15 cellular contexts compared by ENCODE assay signal in genomic region chr5:164375051-164375450, GRCh38.
A peak's percentile ranks its signal among the peaks of the same experiment; 100 is the strongest.
DNase-seq lines count a peak whose midpoint lies in the region; ATAC-seq, FAIRE-seq and TF ChIP-seq lines count a peak whose summit lies in the region.
"Had no signal": no experiment of that assay in that cellular context is flagged by ENCODE, and none has a peak within 500 bp of the region (broad histone marks: within the 10 kb centered on the region; RNA-seq: fewer than 3 reads in every experiment).

No MANE protein-coding gene starts in this region.

- DNase-seq in A172 (ENCODE audit: low spot score) (peak; percentile 18), NCI-H226 (peak; percentile 23), K562 (ENCODE audit: extremely low read depth in 1 of 4, low spot score in 3 of 4) (no peak), left lung (no peak), SJCRH30 (no peak), T-helper 9 cell (no peak)
- DNase-seq: 8988T; ACHN; Calu3; CD4-positive, alpha-beta T cell; DMS 273 treated with DMSO at 0.1 percent for 48 hours; GOT3; H9 had no signal

- POLR2A ChIA-PET in K562 (lab: Yijun Ruan, JAX): interaction anchor here (0.9 kb wide), 1 partner anchor 18 kb away, joined by 3 read pairs; no protein-coding TSS in a partner anchor

- no peaks in the 10 kb centered on the region for H3K79me2 ChIP-seq in K562 (ENCODE audit: control insufficient read depth, insufficient read depth, low read length)

- H3K4me3 ChIP-seq in K562: no peak overlapping the region
- no peak overlapping the region for H3K4me3 ChIP-seq in left lung
- no peak overlapping the region for H3K4me3 ChIP-seq in SJCRH30
- H3K4me3 ChIP-seq: BLaER1 treated with 17β-estradiol and CSF1 and Interleukin-3, amounts not matched to agents 10 nM and 100 nM had no signal

- CTCF ChIA-PET in K562 (lab: Yijun Ruan, JAX; ENCODE audit: low intra/inter-chr PET ratio): no interaction called here

- peak overlapping the region; percentile 34; the same call in 1 of the 2 replicates for H2AFZ ChIP-seq in K562 (ENCODE audit: low read depth, low read length)

- H3K4me1 ChIP-seq in K562 (replicated peaks in 1 of 2; ENCODE audit: control insufficient read depth in 2 of 2, insufficient read depth in 2 of 2, low read length in 2 of 2): peaks cover 0 to 5% of the 10 kb centered on the region in 2 experiments; a peak in 1 of 5 replicates
- H3K4me1 ChIP-seq in left lung: no peaks in the 10 kb centered on the region
- no peaks in the 10 kb centered on the region for H3K4me1 ChIP-seq in SJCRH30

- H3K27me3 ChIP-seq in K562 (ENCODE audit: control insufficient read depth in 2 of 2, insufficient read depth in 2 of 2, low read length in 2 of 2): no peaks in the 10 kb centered on the region
- no peaks in the 10 kb centered on the region for H3K27me3 ChIP-seq in left lung
- H3K27me3 ChIP-seq in SJCRH30: no peaks in the 10 kb centered on the region
- H3K27me3 ChIP-seq: BLaER1 treated with 17β-estradiol and CSF1 and Interleukin-3, amounts not matched to agents 10 nM and 100 nM had no signal

- no peak overlapping the region for H3K9ac ChIP-seq in K562 (ENCODE audit: insufficient read depth in 1 of 2, low read depth in 2 of 2, low read length in 2 of 2)
- H3K9ac ChIP-seq: BLaER1 treated with 17β-estradiol and CSF1 and Interleukin-3, amounts not matched to agents 10 nM and 100 nM had no signal

- H3K4me2 ChIP-seq in K562 (ENCODE audit: insufficient read depth, low read length): no peak overlapping the region
- H3K4me2 ChIP-seq: BLaER1 treated with 17β-estradiol and CSF1 and Interleukin-3, amounts not matched to agents 10 nM and 100 nM had no signal

- H3K36me3 ChIP-seq in K562 (ENCODE audit: control insufficient read depth, insufficient read depth, low read length) (no peaks in the 10 kb centered on the region), left lung (no peaks in the 10 kb centered on the region), SJCRH30 (no peaks in the 10 kb centered on the region)
- H3K36me3 ChIP-seq: BLaER1 treated with 17β-estradiol and CSF1 and Interleukin-3, amounts not matched to agents 10 nM and 100 nM had no signal

- H4K20me1 ChIP-seq in K562 (replicated peaks; ENCODE audit: control insufficient read depth, insufficient read depth, low read length): no peaks in the 10 kb centered on the region
- H4K20me1 ChIP-seq: BLaER1 treated with 17β-estradiol and CSF1 and Interleukin-3, amounts not matched to agents 10 nM and 100 nM had no signal

- TF ChIP-seq POLR2A in K562 (conservative IDR thresholded peaks at IDR 0.05): no peak

- no peak for TF ChIP-seq CTCF in K562 (IDR thresholded peaks at IDR 0.05 in 2 of 3, conservative IDR thresholded peaks at IDR 0.05 in 1 of 3; ENCODE audit: insufficient read depth in 2 of 3, low read depth in 1 of 3, low read length in 3 of 3)
- TF ChIP-seq CTCF in left lung (IDR thresholded peaks at IDR 0.05): no peak

- no peak overlapping the region for H3K27ac ChIP-seq in K562 (ENCODE audit: extremely low read depth, low read depth, low read length)
- no peak overlapping the region for H3K27ac ChIP-seq in left lung
- no peak overlapping the region for H3K27ac ChIP-seq in SJCRH30
- H3K27ac ChIP-seq: BLaER1 treated with 17β-estradiol and CSF1 and Interleukin-3, amounts not matched to agents 10 nM and 100 nM had no signal

- TF ChIP-seq RAD21 in K562 (CRISPR knock-in tag; conservative IDR thresholded peaks at IDR 0.05 in 1 of 2, IDR thresholded peaks at IDR 0.05 in 1 of 2): no peak

- no peaks in the 10 kb centered on the region for H3K9me1 ChIP-seq in K562 (ENCODE audit: control insufficient read depth, insufficient read depth, low read length)

- BruUV-seq in K562 (replicated peaks; lab: Mats Ljungman, UMichigan): no TSS peak

- peaks cover 2% of the 10 kb centered on the region; the same call in 1 of the 2 replicates for H3K9me3 ChIP-seq in K562 (replicated peaks; ENCODE audit: control insufficient read depth, insufficient read depth, low read depth, low read length)
- no peaks in the 10 kb centered on the region for H3K9me3 ChIP-seq in left lung
- H3K9me3 ChIP-seq in SJCRH30 (replicated peaks): no peaks in the 10 kb centered on the region

- in situ Hi-C loops in K562 (cut with MboI): no loop called here

- WGBS in K562 (ENCODE audit: insufficient coverage, low coverage, missing lambda C conversion rate): 8% methylated on average over 1 of the region's 1 CpG

- TF ChIP-seq EP300 in K562 (IDR thresholded peaks at IDR 0.05; ENCODE audit: low read length): no peak

- FAIRE-seq in K562 (lab: Jason Lieb, UNC): no peak

- ATAC-seq in K562 (peak; percentile 38; the same call in 2 of the 3 replicates), left lung (peak; percentile 74), HG03280 (IDR thresholded peaks at IDR 0.05; ENCODE audit: unreplicated experiment) (no peak)

- intact Hi-C loops in K562 (cut with micrococcal nuclease) (no loop called here), left lung (cut with DNase I) (no loop called here)

TF ChIP-seq in K562, 482 proteins besides CTCF, POLR2A, EP300 and RAD21 (continues in another document):
- TF ChIP-seq ZNF174 (CRISPR knock-in tag; IDR thresholded peaks at IDR 0.05) (no peak), HNRNPK (IDR thresholded peaks at IDR 0.05; ENCODE audit: low read depth, low read length, poor library complexity, severe bottlenecking) (no peak), HBP1 (CRISPR knock-in tag; IDR thresholded peaks at IDR 0.05) (no peak), CC2D1A (IDR thresholded peaks at IDR 0.05) (no peak), ZNF212 (CRISPR knock-in tag; IDR thresholded peaks at IDR 0.05) (no peak), NR4A1 (CRISPR knock-in tag; IDR thresholded peaks at IDR 0.05) (no peak), NR4A1 (tag; IDR thresholded peaks at IDR 0.05) (no peak), TFAP4 (CRISPR knock-in tag; IDR thresholded peaks at IDR 0.05; ENCODE audit: borderline replicate concordance) (no peak), FOS (IDR thresholded peaks at IDR 0.05; ENCODE audit: extremely low read depth, insufficient read length) (no peak), NUFIP1 (IDR thresholded peaks at IDR 0.05; ENCODE audit: partially characterized antibody) (no peak), KAT2B (IDR thresholded peaks at IDR 0.05; ENCODE audit: low read depth, low read length) (no peak), TSHZ1 (CRISPR knock-in tag; IDR thresholded peaks at IDR 0.05) (no peak)
- TF ChIP-seq, protein P1, sequence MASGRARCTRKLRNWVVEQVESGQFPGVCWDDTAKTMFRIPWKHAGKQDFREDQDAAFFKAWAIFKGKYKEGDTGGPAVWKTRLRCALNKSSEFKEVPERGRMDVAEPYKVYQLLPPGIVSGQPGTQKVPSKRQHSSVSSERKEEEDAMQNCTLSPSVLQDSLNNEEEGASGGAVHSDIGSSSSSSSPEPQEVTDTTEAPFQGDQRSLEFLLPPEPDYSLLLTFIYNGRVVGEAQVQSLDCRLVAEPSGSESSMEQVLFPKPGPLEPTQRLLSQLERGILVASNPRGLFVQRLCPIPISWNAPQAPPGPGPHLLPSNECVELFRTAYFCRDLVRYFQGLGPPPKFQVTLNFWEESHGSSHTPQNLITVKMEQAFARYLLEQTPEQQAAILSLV (tag; IDR thresholded peaks at IDR 0.05): no peak

Comparison
In these comparisons a context has a peak if more than half of its experiments do, and no peak if none do; other contexts are left out.
1. DNase-seq: peak in A172 (single experiment) and NCI-H226 (single experiment); none in K562 (0 of 4), left lung (0 of 2), SJCRH30 (0 of 2) and T-helper 9 cell (single experiment).